In genomic region chr12:1083888-1084262, GRCh38 we compare ENCODE assay signal across 1 cellular context.
TF ChIP-seq lines count a peak whose summit lies in the region.

No MANE protein-coding gene starts in this region.

TF ChIP-seq in WTC11, 78 proteins besides CTCF, POLR2A, EP300 and RAD21 (continued from another document):
- TF ChIP-seq ARID4B (CRISPR knock-in tag; IDR thresholded peaks at IDR 0.05; ENCODE audit: borderline replicate concordance) (no peak), PRDM15 (CRISPR knock-in tag; IDR thresholded peaks at IDR 0.05) (no peak)
TF ChIP-seq in WTC11: peak in this region for 0.
